In genomic region chr2:95004287-95004686, GRCh38 we compare ENCODE assay signal across 19 cellular contexts. TPM values are rescaled to one million over a fixed set of nuclear protein-coding genes. Genes with fewer than 3 reads are reported as not detected.
DNase-seq lines count a peak whose midpoint lies in the region; ATAC-seq, FAIRE-seq and TF ChIP-seq lines count a peak whose summit lies in the region.
"Had no signal": no experiment of that assay in that cellular context is flagged by ENCODE, and none has a peak within 500 bp of the region (broad histone marks: within the 10 kb centered on the region; RNA-seq: fewer than 3 reads in every experiment).

No MANE protein-coding gene starts in this region.

- no peaks in the 10 kb centered on the region for H4K20me1 ChIP-seq in HepG2 (ENCODE audit: insufficient read depth, low read length)

- DNase-seq in activated naive CD8-positive, alpha-beta T cell treated with anti-CD3 and anti-CD28 coated beads, Interleukin-2, amount 10 ng/mL, durations not matched to agents 7 days and 5 days = peak; percentile 15
- no peak for DNase-seq in activated naive CD8-positive, alpha-beta T cell treated with anti-CD3 and anti-CD28 coated beads for 36 hours
- DNase-seq in RPMI8226 (peak; percentile 27), HepG2 (ENCODE audit: low spot score) (no peak), type B pancreatic cell (ENCODE audit: extremely low spot score, unreplicated experiment) (no peak), NCI-H446 treated with DMSO at 0.1 percent for 48 hours (lab: John Stamatoyannopoulos, UW) (no peak), NCI-H1694 treated with DMSO at 0.1 percent for 48 hours (lab: John Stamatoyannopoulos, UW) (no peak), HuH-7 (ENCODE audit: low spot score) (no peak)
- DNase-seq: EL, HFFc6, KG1, NCI-H1048, NCI-H1436 treated with DMSO at 0.1 percent for 48 hours, NCI-H2227 treated with DMSO at 0.1 percent for 48 hours, NCI-H524 treated with DMSO at 0.1 percent for 48 hours had no signal

- H3K27ac Mint-ChIP-seq in activated naive CD8-positive, alpha-beta T cell treated with anti-CD3 and anti-CD28 coated beads, Interleukin-2, amount 10 ng/mL, durations not matched to agents 7 days and 5 days = no peak overlapping the region
- H3K27ac Mint-ChIP-seq in activated naive CD8-positive, alpha-beta T cell treated with anti-CD3 and anti-CD28 coated beads for 36 hours = no peak overlapping the region
- H3K27ac Mint-ChIP-seq in type B pancreatic cell = peak overlapping the region; percentile 24
- H3K27ac Mint-ChIP-seq: HFFc6 had no signal

- H3K4me2 ChIP-seq in HepG2 (ENCODE audit: low read depth, low read length) = peak overlapping the region; percentile 34; the same call in 1 of the 2 replicates
- H3K4me2 ChIP-seq: A549 had no signal

- no peak for TF ChIP-seq CTCF in HepG2 (CRISPR knock-in tag; IDR thresholded peaks at IDR 0.05)
- TF ChIP-seq CTCF in type B pancreatic cell (conservative IDR thresholded peaks at IDR 0.05) = no peak

- no peak overlapping the region for H3K9ac ChIP-seq in HepG2 (ENCODE audit: insufficient read depth, low read depth, low read length)
- H3K9ac ChIP-seq: BLaER1 treated with 17β-estradiol and CSF1 and Interleukin-3, amounts not matched to agents 10 nM and 100 nM had no signal

- no TSS peak for BruUV-seq in HepG2 (replicated peaks; lab: Mats Ljungman, UMichigan)

- no peaks in the 10 kb centered on the region for H3K79me2 ChIP-seq in HepG2 (ENCODE audit: insufficient read depth, low read length)

- 16% methylated on average over 5 of the region's 5 CpGs for WGBS in HepG2 (ENCODE audit: low lambda C conversion rate)

- no peaks in the 10 kb centered on the region for H3K36me3 ChIP-seq in HepG2 (replicated peaks in 1 of 2; ENCODE audit: control insufficient read depth in 1 of 2, insufficient read depth in 2 of 2, low read length in 2 of 2)
- H3K36me3 ChIP-seq: BLaER1 treated with 17β-estradiol and CSF1 and Interleukin-3, amounts not matched to agents 10 nM and 100 nM had no signal

- no peak overlapping the region for H3K4me3 Mint-ChIP-seq in activated naive CD8-positive, alpha-beta T cell treated with anti-CD3 and anti-CD28 coated beads, Interleukin-2, amount 10 ng/mL, durations not matched to agents 7 days and 5 days
- no peak overlapping the region for H3K4me3 Mint-ChIP-seq in activated naive CD8-positive, alpha-beta T cell treated with anti-CD3 and anti-CD28 coated beads for 36 hours
- no peak overlapping the region for H3K4me3 Mint-ChIP-seq in type B pancreatic cell
- H3K4me3 Mint-ChIP-seq: HFFc6 had no signal

- H3K27me3 ChIP-seq in HepG2 (ENCODE audit: control insufficient read depth in 1 of 2, insufficient read depth in 2 of 2, low read length in 2 of 2) = peaks cover 0 to 52% of the 10 kb centered on the region in 2 experiments; a peak in 4 of 5 replicates

- FAIRE-seq in HepG2 (lab: Jason Lieb, UNC) = no peak
- FAIRE-seq: A549, H54 had no signal

- peaks cover 15% of the 10 kb centered on the region for H3K27me3 Mint-ChIP-seq in activated naive CD8-positive, alpha-beta T cell treated with anti-CD3 and anti-CD28 coated beads, Interleukin-2, amount 10 ng/mL, durations not matched to agents 7 days and 5 days
- peaks cover 7% of the 10 kb centered on the region for H3K27me3 Mint-ChIP-seq in activated naive CD8-positive, alpha-beta T cell treated with anti-CD3 and anti-CD28 coated beads for 36 hours
- no peaks in the 10 kb centered on the region for H3K27me3 Mint-ChIP-seq in type B pancreatic cell

- CTCF ChIA-PET in HepG2 (lab: Yijun Ruan, JAX; ENCODE audit: low intra/inter-chr PET ratio, low total read pairs) = no interaction called here

- TF ChIP-seq RAD21 in HepG2 (CRISPR knock-in tag; IDR thresholded peaks at IDR 0.05) = no peak

- no peaks in the 10 kb centered on the region for H3K9me3 ChIP-seq in HepG2 (ENCODE audit: low read length)
- H3K9me3 ChIP-seq: A549; BLaER1 treated with 17β-estradiol and CSF1 and Interleukin-3, amounts not matched to agents 10 nM and 100 nM had no signal

- POLR2A ChIA-PET in activated naive CD8-positive, alpha-beta T cell treated with anti-CD3 and anti-CD28 coated beads, Interleukin-2, amount 10 ng/mL, durations not matched to agents 7 days and 5 days (lab: Charles Lee) = interaction anchor here (0.6 kb wide), 1 partner anchor 163 kb away, joined by 3 read pairs; no protein-coding TSS in a partner anchor
- POLR2A ChIA-PET in HepG2 (lab: Yijun Ruan, JAX) = no interaction called here

- H3K4me3 ChIP-seq in HepG2 (replicated peaks in 1 of 3; ENCODE audit: insufficient read depth in 1 of 3, low read depth in 2 of 3, low read length in 3 of 3) = no peak overlapping the region; a peak in 1 of 6 replicates
- H3K4me3 ChIP-seq: A549; BLaER1 treated with 17β-estradiol and CSF1 and Interleukin-3, amounts not matched to agents 10 nM and 100 nM had no signal

- no peaks in the 10 kb centered on the region for H3K36me3 Mint-ChIP-seq in activated naive CD8-positive, alpha-beta T cell treated with anti-CD3 and anti-CD28 coated beads, Interleukin-2, amount 10 ng/mL, durations not matched to agents 7 days and 5 days
- H3K36me3 Mint-ChIP-seq in activated naive CD8-positive, alpha-beta T cell treated with anti-CD3 and anti-CD28 coated beads for 36 hours = no peaks in the 10 kb centered on the region
- H3K36me3 Mint-ChIP-seq in type B pancreatic cell = no peaks in the 10 kb centered on the region

- no peaks in the 10 kb centered on the region for H3K9me3 Mint-ChIP-seq in activated naive CD8-positive, alpha-beta T cell treated with anti-CD3 and anti-CD28 coated beads, Interleukin-2, amount 10 ng/mL, durations not matched to agents 7 days and 5 days
- H3K9me3 Mint-ChIP-seq in activated naive CD8-positive, alpha-beta T cell treated with anti-CD3 and anti-CD28 coated beads for 36 hours = no peaks in the 10 kb centered on the region
- H3K9me3 Mint-ChIP-seq in type B pancreatic cell = no peaks in the 10 kb centered on the region
- H3K9me3 Mint-ChIP-seq: HFFc6 had no signal

- no peak for TF ChIP-seq POLR2A in HepG2 (IDR thresholded peaks at IDR 0.05; ENCODE audit: insufficient read depth in 1 of 2, low read depth in 2 of 2, low read length in 2 of 2)

- H3K4me1 ChIP-seq in HepG2 (ENCODE audit: insufficient read depth, low read length) = no peaks in the 10 kb centered on the region
- H3K4me1 ChIP-seq: A549 had no signal

- H3K27ac ChIP-seq in HepG2 (ENCODE audit: extremely low read length, insufficient read depth, low read length) = no peak overlapping the region
- H3K27ac ChIP-seq: A549; BLaER1 treated with 17β-estradiol and CSF1 and Interleukin-3, amounts not matched to agents 10 nM and 100 nM had no signal

- peaks cover 12% of the 10 kb centered on the region for H3K4me1 Mint-ChIP-seq in activated naive CD8-positive, alpha-beta T cell treated with anti-CD3 and anti-CD28 coated beads, Interleukin-2, amount 10 ng/mL, durations not matched to agents 7 days and 5 days
- H3K4me1 Mint-ChIP-seq in activated naive CD8-positive, alpha-beta T cell treated with anti-CD3 and anti-CD28 coated beads for 36 hours = peaks cover 11% of the 10 kb centered on the region
- H3K4me1 Mint-ChIP-seq in type B pancreatic cell (ENCODE audit: unreplicated experiment) = peaks cover 40% of the 10 kb centered on the region

- intact Hi-C loops in HepG2 (cut with micrococcal nuclease; ENCODE audit: unreplicated experiment) = no loop called here

- TF ChIP-seq EP300 in HepG2 (IDR thresholded peaks at IDR 0.05; ENCODE audit: low read depth in 2 of 2, low read length in 2 of 2) (no peak), HepG2 (CRISPR knock-in tag; IDR thresholded peaks at IDR 0.05; ENCODE audit: borderline replicate concordance) (no peak)

- no peak for ATAC-seq in activated naive CD8-positive, alpha-beta T cell treated with anti-CD3 and anti-CD28 coated beads, Interleukin-2, amount 10 ng/mL, durations not matched to agents 7 days and 5 days (ENCODE audit: low read depth)
- ATAC-seq in HepG2 = peak; percentile 67
- ATAC-seq: A549 had no signal

- no peak overlapping the region for H2AFZ ChIP-seq in HepG2 (ENCODE audit: low read length)

- in situ Hi-C loops in HepG2 (cut with HindIII; ENCODE audit: extremely low pct_ligation_motif_present, low pct_unique_long_range_greater_than_20kb) = no loop called here

TF ChIP-seq in HepG2, 621 proteins besides CTCF, POLR2A, EP300 and RAD21 (continues in another document):
- no peak for TF ChIP-seq MAFF (IDR thresholded peaks at IDR 0.05; ENCODE audit: low read depth, low read length)
- no peak for TF ChIP-seq ZNF468 (CRISPR knock-in tag; IDR thresholded peaks at IDR 0.05)
- no peak for TF ChIP-seq ZNF776 (CRISPR knock-in tag; IDR thresholded peaks at IDR 0.05)
- TF ChIP-seq CBX1 (IDR thresholded peaks at IDR 0.05; ENCODE audit: low read depth) = no peak

RNA-seq across cellular contexts. Expression of gene MAL, which starts 21.2 kb away (rescaled TPM):
- 100 to 1,000 TPM; 174 to 184 TPM for total RNA-seq in activated naive CD8-positive, alpha-beta T cell treated with anti-CD3 and anti-CD28 coated beads, Interleukin-2, amount 10 ng/mL, durations not matched to agents 7 days and 5 days
- total RNA-seq in activated naive CD8-positive, alpha-beta T cell treated with anti-CD3 and anti-CD28 coated beads for 36 hours = 10 to 100 TPM; 50.8 to 52.9 TPM
- not detected in 2 replicates for total RNA-seq in HepG2 (2016; rRNA removed; fragmentation: Illumina TruSeq; extraction: Trizol)
- not detected in 2 replicates for total RNA-seq in HepG2 (2016; cell fraction: cytosol; rRNA removed; fragmentation: Illumina TruSeq; extraction: Trizol; ENCODE audit: low read depth)
- total RNA-seq in HepG2 (2016; cell fraction: insoluble cytoplasmic fraction; rRNA removed; fragmentation: Illumina TruSeq; extraction: Trizol) = not detected in 2 replicates
- not detected in 2 replicates for total RNA-seq in HepG2 (2016; cell fraction: membrane; rRNA removed; fragmentation: Illumina TruSeq; extraction: Trizol)
- not detected in 2 replicates for total RNA-seq in HepG2 (2016; cell fraction: nucleus; rRNA removed; fragmentation: Illumina TruSeq; extraction: Trizol)
- polyA plus RNA-seq in HepG2 (2011; rRNA removed) = not detected in 2 replicates
- not detected in 2 replicates for polyA plus RNA-seq in HepG2 (2011; cell fraction: cytosol; rRNA removed)
- polyA plus RNA-seq in HepG2 (2011; cell fraction: nucleus; rRNA removed) = not detected in 2 replicates
- not detected in 2 replicates for polyA plus RNA-seq in HepG2 (2012)
- polyA plus RNA-seq in HepG2 (2016; cell fraction: cytosol; fragmentation: Illumina TruSeq; extraction: Trizol; ENCODE audit: low read depth) = not detected in 2 replicates
- not detected in 2 replicates for polyA plus RNA-seq in HepG2 (2016; cell fraction: insoluble cytoplasmic fraction; fragmentation: Illumina TruSeq; extraction: Trizol; ENCODE audit: low read depth)
- not detected in 2 replicates for polyA plus RNA-seq in HepG2 (2016; cell fraction: membrane; fragmentation: Illumina TruSeq; extraction: Trizol; ENCODE audit: low read depth)
- polyA plus RNA-seq in HepG2 (2016; cell fraction: nucleus; fragmentation: Illumina TruSeq; extraction: Trizol; ENCODE audit: insufficient read depth, low read depth) = not detected in 2 replicates
- polyA minus RNA-seq in HepG2 (2011; rRNA and poly(A)+ RNA removed; ENCODE audit: low replicate concordance) = not detected in 2 replicates
- not detected in 2 replicates for polyA minus RNA-seq in HepG2 (2011; cell fraction: cytosol; rRNA and poly(A)+ RNA removed)
- not detected in 2 replicates for polyA minus RNA-seq in HepG2 (2011; cell fraction: nucleus; rRNA and poly(A)+ RNA removed)
- total RNA-seq in type B pancreatic cell (ENCODE audit: low replicate concordance) = 205 and 250 TPM in 2 replicates
- total RNA-seq: HFFc6, MCF 10A had no signal
- polyA plus RNA-seq: A549 had no signal

Comparison
In these comparisons a context has a peak if more than half of its experiments do, and no peak if none do; other contexts are left out.
1. DNase-seq: peak in activated naive CD8-positive, alpha-beta T cell treated with anti-CD3 and anti-CD28 coated beads, Interleukin-2, amount 10 ng/mL, durations not matched to agents 7 days and 5 days (single experiment) and RPMI8226 (single experiment); none in activated naive CD8-positive, alpha-beta T cell treated with anti-CD3 and anti-CD28 coated beads for 36 hours (single experiment), HepG2 (single experiment), type B pancreatic cell (single experiment), NCI-H446 treated with DMSO at 0.1 percent for 48 hours (single experiment), NCI-H1694 treated with DMSO at 0.1 percent for 48 hours (single experiment) and HuH-7 (single experiment).
2. RNA of gene MAL, which starts 21.2 kb away (total RNA-seq): 205 to 250 TPM in type B pancreatic cell, 174 to 184 TPM in activated naive CD8-positive, alpha-beta T cell treated with anti-CD3 and anti-CD28 coated beads, Interleukin-2, amount 10 ng/mL, durations not matched to agents 7 days and 5 days and 50.8 to 52.9 TPM in activated naive CD8-positive, alpha-beta T cell treated with anti-CD3 and anti-CD28 coated beads for 36 hours; not detected in HepG2; every median in the first group is over 10 times any median in the second.